Comparison of ENCODE assay signal across 21 cellular contexts in the genomic region with DNA sequence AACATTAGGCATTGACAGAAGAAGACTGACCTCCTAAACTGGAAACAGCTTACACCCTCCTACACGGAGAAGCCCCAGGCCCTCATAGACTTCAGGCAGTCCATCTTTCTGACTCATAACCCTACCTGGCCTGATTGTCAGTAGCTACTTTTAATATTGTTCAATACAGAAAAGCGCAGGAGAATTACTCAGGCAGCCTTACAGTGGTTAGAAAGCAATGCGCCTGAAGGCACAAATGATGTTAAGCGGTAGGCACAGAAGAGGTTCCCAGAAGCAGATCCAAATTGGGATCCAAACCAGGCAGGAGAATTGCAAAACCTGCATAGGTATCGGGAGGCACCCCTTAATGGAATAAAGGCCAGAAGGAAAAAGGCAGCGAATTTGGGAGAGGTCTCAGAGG. TPM values are rescaled to one million over a fixed set of nuclear protein-coding genes. Genes with fewer than 3 reads are reported as not detected.
"Had no signal": no experiment of that assay in that cellular context is flagged by ENCODE, and none has a peak within 500 bp of the region (broad histone marks: within the 10 kb centered on the region; RNA-seq: fewer than 3 reads in every experiment).

No MANE protein-coding gene starts in this region.

- H3K27me3 ChIP-seq: gastrocnemius medialis, testis, vagina had no signal

- ATAC-seq: activated T-cell treated with anti-CD3 and anti-CD28 coated beads, Interleukin-2, amount 50 U/mL, for 72 hours; gastrocnemius medialis; lower lobe of right lung; natural killer cell; stimulated activated naive CD8-positive, alpha-beta T cell treated with anti-CD3 and anti-CD28 coated beads, Interleukin-15, amount 100 ng/mL, for 72 hours had no signal

- H3K27ac Mint-ChIP-seq: activated naive CD4-positive, alpha-beta T cell treated with anti-CD3 and anti-CD28 coated beads, Interleukin-2, amount 10 ng/mL, durations not matched to agents 7 days and 5 days; activated T-cell treated with anti-CD3 and anti-CD28 coated beads, Interleukin-2, amount 50 U/mL, for 72 hours; mesothelial cell of epicardium; natural killer cell had no signal

- H3K9me3 ChIP-seq: prostate gland, testis had no signal

- H3K4me3 Mint-ChIP-seq: activated naive CD4-positive, alpha-beta T cell treated with anti-CD3 and anti-CD28 coated beads, Interleukin-2, amount 10 ng/mL, durations not matched to agents 7 days and 5 days; activated T-cell treated with anti-CD3 and anti-CD28 coated beads, Interleukin-2, amount 50 U/mL, for 72 hours; mesothelial cell of epicardium; natural killer cell; stimulated activated naive CD8-positive, alpha-beta T cell treated with anti-CD3 and anti-CD28 coated beads, Interleukin-15, amount 100 ng/mL, for 72 hours; type B pancreatic cell had no signal

- H3K27me3 Mint-ChIP-seq: activated naive CD4-positive, alpha-beta T cell treated with anti-CD3 and anti-CD28 coated beads, Interleukin-2, amount 10 ng/mL, durations not matched to agents 7 days and 5 days; stimulated activated naive CD8-positive, alpha-beta T cell treated with anti-CD3 and anti-CD28 coated beads, Interleukin-15, amount 100 ng/mL, for 72 hours; type B pancreatic cell had no signal

- DNase-seq: activated CD4-positive, alpha-beta T cell treated with anti-CD3 and anti-CD28 coated beads for 1 hour; activated effector memory CD4-positive, alpha-beta T cell treated with anti-CD3 and anti-CD28 coated beads, Interleukin-2, amount 50 U/mL, for 16 hours; activated naive CD4-positive, alpha-beta T cell treated with anti-CD3 and anti-CD28 coated beads, Interleukin-2, amount 10 ng/mL, durations not matched to agents 7 days and 5 days; activated T-cell treated with anti-CD3 and anti-CD28 coated beads, Interleukin-2, amount 50 U/mL, for 72 hours; amygdala; erythroblast; gastrocnemius medialis; kidney; lower lobe of right lung; natural killer cell; stimulated activated CD4-positive, alpha-beta T cell treated with anti-CD3 and anti-CD28 coated beads, Interleukin-1b, Interleukin-23, amount 100 ng/mL, for 48 hours; stimulated activated naive CD8-positive, alpha-beta T cell treated with anti-CD3 and anti-CD28 coated beads, Interleukin-15, amount 100 ng/mL, for 72 hours; T-helper 1 cell; testis; WERI-Rb-1 had no signal

- H3K4me3 ChIP-seq: gastrocnemius medialis, lower lobe of right lung, prostate gland, testis, vagina had no signal

- H3K36me3 ChIP-seq: prostate gland, WERI-Rb-1 had no signal

- H3K27ac ChIP-seq: gastrocnemius medialis, lower lobe of right lung, prostate gland, testis, vagina, WERI-Rb-1 had no signal

- H3K4me1 ChIP-seq: prostate gland, testis had no signal

RNA-seq across cellular contexts. Expression of gene TMEM140, which starts 28.1 kb away (rescaled TPM):
- total RNA-seq: osteocyte had no signal

RNA-seq across cellular contexts. Expression of gene STRA8, which starts 57.7 kb away (rescaled TPM):
- total RNA-seq: activated T-cell treated with anti-CD3 and anti-CD28 coated beads, Interleukin-2, amount 50 U/mL, for 72 hours; cerebellum; gastrocnemius medialis; kidney; lower lobe of right lung; mesothelial cell of epicardium; natural killer cell; osteocyte; prostate gland; vagina had no signal
